28 cellular contexts compared by ENCODE assay signal in genomic region chr14:77061630-77062029, GRCh38.
"Had no signal": no experiment of that assay in that cellular context is flagged by ENCODE, and none has a peak within 500 bp of the region (broad histone marks: within the 10 kb centered on the region; RNA-seq: fewer than 3 reads in every experiment).

No MANE protein-coding gene starts in this region.

- H3K27ac Mint-ChIP-seq: activated CD4-positive, alpha-beta T cell treated with anti-CD3 and anti-CD28 coated beads for 36 hours; activated CD4-positive, alpha-beta T cell treated with anti-CD3 and anti-CD28 coated beads, Interleukin-2, amount 10 ng/mL, durations not matched to agents 7 days and 5 days; activated CD8-positive, alpha-beta T cell treated with anti-CD3 and anti-CD28 coated beads, Interleukin-2, amount 10 ng/mL, durations not matched to agents 7 days and 5 days; activated naive CD4-positive, alpha-beta T cell treated with anti-CD3 and anti-CD28 coated beads, Interleukin-2, amount 50 U/mL, for 24 hours; activated naive CD8-positive, alpha-beta T cell treated with anti-CD3 and anti-CD28 coated beads, Interleukin-2, amount 10 ng/mL, durations not matched to agents 7 days and 5 days; activated T-cell treated with anti-CD3 and anti-CD28 coated beads, Interleukin-2, amount 50 U/mL, for 24 hours; activated T-helper 2 cell treated with anti-CD3 and anti-CD28 coated beads, Interferon-gamma antibody, Interleukin-2, Interleukin-4, amounts not matched to agents 10 μg/mL and 5 μg/mL and 100 μg/mL, durations not matched to agents 14 hours and 24 hours and 36 hours had no signal

- H3K4me3 Mint-ChIP-seq: activated CD4-positive, alpha-beta T cell treated with anti-CD3 and anti-CD28 coated beads for 36 hours; activated CD4-positive, alpha-beta T cell treated with anti-CD3 and anti-CD28 coated beads, Interleukin-2, amount 10 ng/mL, durations not matched to agents 7 days and 5 days; activated CD8-positive, alpha-beta T cell treated with anti-CD3 and anti-CD28 coated beads, Interleukin-2, amount 10 ng/mL, durations not matched to agents 7 days and 5 days; activated naive CD4-positive, alpha-beta T cell treated with anti-CD3 and anti-CD28 coated beads, Interleukin-2, amount 50 U/mL, for 24 hours; activated naive CD8-positive, alpha-beta T cell treated with anti-CD3 and anti-CD28 coated beads, Interleukin-2, amount 10 ng/mL, durations not matched to agents 7 days and 5 days; activated T-cell treated with anti-CD3 and anti-CD28 coated beads, Interleukin-2, amount 50 U/mL, for 24 hours had no signal

- DNase-seq: activated CD4-positive, alpha-beta T cell treated with anti-CD3 and anti-CD28 coated beads for 36 hours; activated CD4-positive, alpha-beta T cell treated with anti-CD3 and anti-CD28 coated beads, Interleukin-2, amount 10 ng/mL, durations not matched to agents 7 days and 5 days; activated CD4-positive, alpha-beta T cell treated with anti-CD3 and anti-CD28 coated beads, Interleukin-2, amount 50 U/mL, for 48 hours; activated CD8-positive, alpha-beta T cell treated with anti-CD3 and anti-CD28 coated beads, Interleukin-2, amount 10 ng/mL, durations not matched to agents 7 days and 5 days; activated gamma-delta T cell; activated naive CD4-positive, alpha-beta T cell treated with Interleukin-2 at 50 U/mL for 16 hours; activated naive CD8-positive, alpha-beta T cell treated with anti-CD3 and anti-CD28 coated beads, Interleukin-2, amount 10 ng/mL, durations not matched to agents 7 days and 5 days; activated T-cell treated with anti-CD3 and anti-CD28 coated beads, Interleukin-2, amount 50 U/mL, for 24 hours; amygdala; Kasumi-1; MM.1S; MV-4-11; NCI-H1092; NCI-H1436 treated with DMSO at 0.1 percent for 48 hours; NCI-H1694 treated with DMSO at 0.1 percent for 48 hours; NCI-H2029; NCI-H345; NCI-H524 treated with DMSO at 0.1 percent for 48 hours; NCI-H748 treated with DMSO at 0.1 percent for 48 hours; NK-92 treated with Interleukin-12 subunit alpha and Interleukin-12 subunit beta, amount 100 ng/mL, for 24 hours; PC-3; Right ventricle myocardium superior; T1000; WERI-Rb-1 had no signal

- H3K9me3 ChIP-seq: ascending aorta had no signal

- H3K27ac ChIP-seq: ascending aorta, cardiac muscle cell, WERI-Rb-1 had no signal

- H3K27me3 ChIP-seq: ascending aorta, cardiac muscle cell had no signal

- H3K4me1 Mint-ChIP-seq: activated CD4-positive, alpha-beta T cell treated with anti-CD3 and anti-CD28 coated beads for 36 hours; activated naive CD4-positive, alpha-beta T cell treated with anti-CD3 and anti-CD28 coated beads, Interleukin-2, amount 50 U/mL, for 24 hours had no signal

- H3K9me3 Mint-ChIP-seq: activated CD4-positive, alpha-beta T cell treated with anti-CD3 and anti-CD28 coated beads, Interleukin-2, amount 10 ng/mL, durations not matched to agents 7 days and 5 days; activated naive CD4-positive, alpha-beta T cell treated with anti-CD3 and anti-CD28 coated beads, Interleukin-2, amount 50 U/mL, for 24 hours; activated naive CD8-positive, alpha-beta T cell treated with anti-CD3 and anti-CD28 coated beads, Interleukin-2, amount 10 ng/mL, durations not matched to agents 7 days and 5 days; activated T-cell treated with anti-CD3 and anti-CD28 coated beads, Interleukin-2, amount 50 U/mL, for 24 hours; activated T-helper 2 cell treated with anti-CD3 and anti-CD28 coated beads, Interferon-gamma antibody, Interleukin-2, Interleukin-4, amounts not matched to agents 10 μg/mL and 5 μg/mL and 100 μg/mL, durations not matched to agents 14 hours and 24 hours and 36 hours had no signal

- H3K36me3 Mint-ChIP-seq: activated naive CD4-positive, alpha-beta T cell treated with anti-CD3 and anti-CD28 coated beads, Interleukin-2, amount 50 U/mL, for 24 hours; activated naive CD8-positive, alpha-beta T cell treated with anti-CD3 and anti-CD28 coated beads, Interleukin-2, amount 10 ng/mL, durations not matched to agents 7 days and 5 days had no signal

- H3K4me3 ChIP-seq: ascending aorta, cardiac muscle cell had no signal

- H3K4me1 ChIP-seq: ascending aorta had no signal

- H3K36me3 ChIP-seq: ascending aorta, cardiac muscle cell, WERI-Rb-1 had no signal

- H3K27me3 Mint-ChIP-seq: activated CD4-positive, alpha-beta T cell treated with anti-CD3 and anti-CD28 coated beads for 36 hours; activated CD4-positive, alpha-beta T cell treated with anti-CD3 and anti-CD28 coated beads, Interleukin-2, amount 10 ng/mL, durations not matched to agents 7 days and 5 days; activated naive CD4-positive, alpha-beta T cell treated with anti-CD3 and anti-CD28 coated beads, Interleukin-2, amount 50 U/mL, for 24 hours; activated naive CD8-positive, alpha-beta T cell treated with anti-CD3 and anti-CD28 coated beads, Interleukin-2, amount 10 ng/mL, durations not matched to agents 7 days and 5 days; activated T-cell treated with anti-CD3 and anti-CD28 coated beads, Interleukin-2, amount 50 U/mL, for 24 hours had no signal

- ATAC-seq: activated CD4-positive, alpha-beta T cell treated with anti-CD3 and anti-CD28 coated beads for 36 hours; activated CD8-positive, alpha-beta T cell treated with anti-CD3 and anti-CD28 coated beads, Interleukin-2, amount 10 ng/mL, durations not matched to agents 7 days and 5 days; PC-3 had no signal
